1 cellular context compared by ENCODE assay signal in genomic region chr19:57280165-57280912, GRCh38.
A peak's percentile ranks its signal among the peaks of the same experiment; 100 is the strongest.
TF ChIP-seq lines count a peak whose summit lies in the region.

ZNF460 (plus strand) TSS chr19:57280485; CDS start chr19:57280807, 322 bp downstream.

TF ChIP-seq in HepG2, 621 proteins besides CTCF, POLR2A, EP300 and RAD21 (continued from another document and continues in another):
- no peak for TF ChIP-seq NR0B2 (CRISPR knock-in tag; IDR thresholded peaks at IDR 0.05)
- TF ChIP-seq ZNF318 (CRISPR knock-in tag; IDR thresholded peaks at IDR 0.05): peak; percentile 48; the same call in 1 of the 2 replicates
- peak; percentile 26; the same call in 1 of the 2 replicates for TF ChIP-seq MAX (IDR thresholded peaks at IDR 0.05)
- no peak for TF ChIP-seq RFXANK (CRISPR knock-in tag; IDR thresholded peaks at IDR 0.05)
- TF ChIP-seq TERF1 (CRISPR knock-in tag; IDR thresholded peaks at IDR 0.05): no peak
- TF ChIP-seq PAF1 (CRISPR knock-in tag; IDR thresholded peaks at IDR 0.05): no peak
- TF ChIP-seq NR2F2 (IDR thresholded peaks at IDR 0.05; ENCODE audit: borderline replicate concordance, low read depth): no peak
- TF ChIP-seq PRMT3 (CRISPR knock-in tag; IDR thresholded peaks at IDR 0.05; ENCODE audit: borderline replicate concordance, low read depth): no peak
- peak; percentile 54 for TF ChIP-seq DR1 (CRISPR knock-in tag; IDR thresholded peaks at IDR 0.05)
- TF ChIP-seq MIXL1 (CRISPR knock-in tag; IDR thresholded peaks at IDR 0.05): no peak
- TF ChIP-seq ISX (CRISPR knock-in tag; conservative IDR thresholded peaks at IDR 0.05): no peak
- TF ChIP-seq ETS1 (CRISPR knock-in tag; IDR thresholded peaks at IDR 0.05): no peak
- no peak for TF ChIP-seq TRIM24 (CRISPR knock-in tag; IDR thresholded peaks at IDR 0.05)
- peak; percentile 66 for TF ChIP-seq ZNF883 (CRISPR knock-in tag; IDR thresholded peaks at IDR 0.05; ENCODE audit: not compliant biosample characterization)
- peak; percentile 77; the same call in 1 of the 2 replicates for TF ChIP-seq NAIF1 (CRISPR knock-in tag; IDR thresholded peaks at IDR 0.05; ENCODE audit: borderline replicate concordance)
- no peak for TF ChIP-seq CCAR2 (optimal IDR thresholded peaks at IDR 0.05; ENCODE audit: low read depth, low read length)
- TF ChIP-seq NCOA1 (CRISPR knock-in tag; IDR thresholded peaks at IDR 0.05): 0 out of 2 replicates have a peak, but pooled peaks have one; percentile 43
- TF ChIP-seq ZNF414 (CRISPR knock-in tag; IDR thresholded peaks at IDR 0.05): peak; percentile 94
- TF ChIP-seq ZBTB49 (CRISPR knock-in tag; IDR thresholded peaks at IDR 0.05; ENCODE audit: borderline replicate concordance): no peak
- TF ChIP-seq TFDP1 (CRISPR knock-in tag; IDR thresholded peaks at IDR 0.05; ENCODE audit: borderline replicate concordance): peak; percentile 57; the same call in 1 of the 2 replicates
- TF ChIP-seq JUN (CRISPR knock-in tag; IDR thresholded peaks at IDR 0.05): peak; percentile 45; the same call in 1 of the 2 replicates
- TF ChIP-seq HOXA9 (CRISPR knock-in tag; IDR thresholded peaks at IDR 0.05; ENCODE audit: borderline replicate concordance): no peak
- TF ChIP-seq SP2 (CRISPR knock-in tag; IDR thresholded peaks at IDR 0.05): peak; percentile 96
- TF ChIP-seq JUND (CRISPR knock-in tag; IDR thresholded peaks at IDR 0.05): peak; percentile 56; the same call in 1 of the 2 replicates
- no peak for TF ChIP-seq GATAD2A (CRISPR knock-in tag; IDR thresholded peaks at IDR 0.05)
- TF ChIP-seq DRAP1 (CRISPR knock-in tag; IDR thresholded peaks at IDR 0.05): peak; percentile 35; the same call in 1 of the 2 replicates
- TF ChIP-seq ZNF460 (CRISPR knock-in tag; IDR thresholded peaks at IDR 0.05; ENCODE audit: borderline replicate concordance): no peak
- no peak for TF ChIP-seq NFATC3 (CRISPR knock-in tag; IDR thresholded peaks at IDR 0.05)
- TF ChIP-seq MBD4 (IDR thresholded peaks at IDR 0.05; ENCODE audit: borderline replicate concordance, low read length): no peak
- no peak for TF ChIP-seq ZNF12 (CRISPR knock-in tag; IDR thresholded peaks at IDR 0.05)
- TF ChIP-seq HCFC1 (IDR thresholded peaks at IDR 0.05; ENCODE audit: low read depth, low read length): peak; percentile 86
- no peak for TF ChIP-seq DPF2 (CRISPR knock-in tag; IDR thresholded peaks at IDR 0.05; ENCODE audit: borderline replicate concordance, low read depth)
- no peak for TF ChIP-seq KDM1A (CRISPR knock-in tag; IDR thresholded peaks at IDR 0.05)
- no peak for TF ChIP-seq PAXIP1 (CRISPR knock-in tag; conservative IDR thresholded peaks at IDR 0.05)
- TF ChIP-seq NCOR1 (IDR thresholded peaks at IDR 0.05; ENCODE audit: borderline replicate concordance, low read length): no peak; the same call in 1 of the 2 replicates
- no peak for TF ChIP-seq E2F2 (CRISPR knock-in tag; IDR thresholded peaks at IDR 0.05; ENCODE audit: borderline replicate concordance)
